Comparison of ENCODE assay signal across 23 cellular contexts in genomic region chr10:78063236-78063635, GRCh38.
"Had no signal": no experiment of that assay in that cellular context is flagged by ENCODE, and none has a peak within 500 bp of the region (broad histone marks: within the 10 kb centered on the region; RNA-seq: fewer than 3 reads in every experiment).

No MANE protein-coding gene starts in this region.

- H3K4me3 ChIP-seq: gastroesophageal sphincter, hepatocyte, testis, transverse colon had no signal

- H3K36me3 Mint-ChIP-seq: activated naive CD8-positive, alpha-beta T cell; naive thymus-derived CD8-positive, alpha-beta T cell had no signal

- H3K9me3 ChIP-seq: gastroesophageal sphincter, testis, transverse colon had no signal

- H3K4me3 Mint-ChIP-seq: activated CD4-positive, alpha-beta T cell treated with anti-CD3 and anti-CD28 coated beads for 36 hours; activated naive CD8-positive, alpha-beta T cell; effector memory CD8-positive, alpha-beta T cell; T-helper 2 cell treated with Interferon-gamma antibody and Interleukin-4, amounts not matched to agents 5 μg/mL and 100 μg/mL, for 36 hours had no signal

- H3K9me3 Mint-ChIP-seq: effector memory CD8-positive, alpha-beta T cell; naive thymus-derived CD8-positive, alpha-beta T cell; T-helper 2 cell treated with Interferon-gamma antibody and Interleukin-4, amounts not matched to agents 5 μg/mL and 100 μg/mL, for 36 hours had no signal

- H3K27ac ChIP-seq: brain microvascular endothelial cell, gastroesophageal sphincter, hepatocyte, testis, transverse colon had no signal

- H3K27me3 ChIP-seq: brain microvascular endothelial cell, gastroesophageal sphincter, hepatocyte, testis, transverse colon had no signal

- H3K36me3 ChIP-seq: brain microvascular endothelial cell, gastroesophageal sphincter, transverse colon had no signal

- DNase-seq: activated CD4-positive, alpha-beta T cell treated with anti-CD3 and anti-CD28 coated beads for 36 hours; activated CD4-positive, CD25-positive, alpha-beta regulatory T cell; activated CD8-positive, alpha-beta memory T cell treated with anti-CD3 and anti-CD28 coated beads for 24 hours; activated effector memory CD4-positive, alpha-beta T cell treated with Interleukin-2 at 50 U/mL for 16 hours; activated naive CD4-positive, alpha-beta T cell treated with Interleukin-2 at 50 U/mL for 16 hours; brain microvascular endothelial cell; caudate nucleus; cortex of kidney; effector memory CD8-positive, alpha-beta T cell; midbrain; naive thymus-derived CD8-positive, alpha-beta T cell; right cardiac atrium; stimulated activated CD4-positive, alpha-beta T cell treated with anti-CD3 and anti-CD28 coated beads, Interleukin-2, amount 100 ng/mL, for 48 hours; stimulated activated naive CD8-positive, alpha-beta T cell treated with anti-CD3 and anti-CD28 coated beads, Interleukin-15, Interleukin-2, amounts not matched to agents 100 U/mL and 50 U/mL, for 24 hours; testis; transverse colon had no signal

- FAIRE-seq: astrocyte, keratinocyte, urothelium cell line had no signal

- H3K27ac Mint-ChIP-seq: activated CD4-positive, alpha-beta T cell treated with anti-CD3 and anti-CD28 coated beads for 36 hours; activated naive CD8-positive, alpha-beta T cell; T-helper 2 cell treated with Interferon-gamma antibody and Interleukin-4, amounts not matched to agents 5 μg/mL and 100 μg/mL, for 36 hours had no signal

- ATAC-seq: activated CD4-positive, alpha-beta T cell treated with anti-CD3 and anti-CD28 coated beads for 36 hours; effector memory CD8-positive, alpha-beta T cell; gastroesophageal sphincter; right cardiac atrium; stimulated activated naive CD8-positive, alpha-beta T cell treated with anti-CD3 and anti-CD28 coated beads, Interleukin-15, Interleukin-2, amounts not matched to agents 100 U/mL and 50 U/mL, for 24 hours had no signal
